12 cellular contexts compared by ENCODE assay signal in the genomic region with DNA sequence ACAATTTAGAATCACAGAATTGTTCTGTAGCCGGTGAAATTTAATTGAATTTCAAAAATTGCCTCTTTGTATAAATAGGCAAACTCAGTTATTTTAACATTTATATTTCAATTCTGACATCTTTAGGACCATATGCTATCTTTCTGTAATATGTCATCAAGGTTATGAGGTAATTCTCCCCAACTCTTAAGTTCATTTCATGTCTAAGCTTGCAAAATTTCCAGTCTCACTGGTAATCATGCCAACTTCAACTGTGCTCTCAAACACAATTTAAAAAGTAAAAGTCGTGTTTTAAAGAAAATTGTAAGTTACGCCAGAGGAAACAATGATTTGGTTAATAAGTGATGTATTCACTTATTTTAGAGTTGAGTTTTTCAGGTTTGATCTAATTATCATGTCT. TPM values are rescaled to one million over a fixed set of nuclear protein-coding genes. Genes with fewer than 3 reads are reported as not detected.
A peak's percentile ranks its signal among the peaks of the same experiment; 100 is the strongest.
DNase-seq lines count a peak whose midpoint lies in the region; ATAC-seq, FAIRE-seq and TF ChIP-seq lines count a peak whose summit lies in the region.
"Had no signal": no experiment of that assay in that cellular context is flagged by ENCODE, and none has a peak within 500 bp of the region (broad histone marks: within the 10 kb centered on the region; RNA-seq: fewer than 3 reads in every experiment).

No MANE protein-coding gene starts in this region.

- CTCF ChIA-PET in BJ (lab: Yijun Ruan, JAX) = interaction anchor here (0.7 to 5.0 kb wide), 18 partner anchors 10 to 480 kb away, joined by 3 to 49 read pairs (median 4); partner anchors contain the start of gene HINT3
- CTCF ChIA-PET in HCT116 (lab: Charles Lee) = interaction anchor here (1.0 to 3.0 kb wide), 8 partner anchors 11 to 203 kb away, joined by 3 to 19 read pairs (median 4); partner anchors contain the start of genes HINT3 and TRMT11
- CTCF ChIA-PET in mammary epithelial cell (lab: Charles Lee; ENCODE audit: low non-redundant PET) = interaction anchor here (1.0 kb wide), 1 partner anchor 164 kb away, joined by 3 read pairs; the partner anchor contains the start of gene HINT3
- CTCF ChIA-PET in naive thymus-derived CD4-positive, alpha-beta T cell (lab: Charles Lee) = interaction anchor here (0.5 to 3.9 kb wide), 16 partner anchors 10 to 1463 kb away, joined by 3 to 60 read pairs (median 4); partner anchors contain the start of gene HINT3

- no peaks in the 10 kb centered on the region for H3K27me3 ChIP-seq in BJ (ENCODE audit: control insufficient read depth, insufficient read depth, low read length)
- H3K27me3 ChIP-seq in HCT116 (ENCODE audit: insufficient read depth, low read length) = no peaks in the 10 kb centered on the region
- H3K27me3 ChIP-seq in mammary epithelial cell (ENCODE audit: insufficient read depth, low read length) = no peaks in the 10 kb centered on the region
- H3K27me3 ChIP-seq in naive thymus-derived CD4-positive, alpha-beta T cell (ENCODE audit: control insufficient read depth in 2 of 2, insufficient read depth in 2 of 2, low read length in 2 of 2) = no peaks in the 10 kb centered on the region
- H3K27me3 ChIP-seq: neural progenitor cell had no signal

- H3K9ac ChIP-seq in HCT116 (ENCODE audit: low read length) = no peak overlapping the region
- H3K9ac ChIP-seq in mammary epithelial cell (ENCODE audit: insufficient read depth, low read length) = no peak overlapping the region
- H3K9ac ChIP-seq: neural progenitor cell had no signal

- RAD21 ChIA-PET in HCT116 (lab: Charles Lee; ENCODE audit: low non-redundant PET in 1 of 2, low total read pairs in 2 of 2, uncharacterized antibody in 2 of 2, unreplicated experiment in 2 of 2) = interaction anchor here in 1 of 2 experiments (1.7 kb wide), 1 partner anchor 165 kb away, joined by 7 read pairs; the partner anchor contains the start of gene HINT3

- no peak for ATAC-seq in HCT116
- ATAC-seq in naive thymus-derived CD4-positive, alpha-beta T cell = no peak
- ATAC-seq in GM18519 (IDR thresholded peaks at IDR 0.05; ENCODE audit: low FRiP score, unreplicated experiment) = no peak

- H4K20me1 ChIP-seq in HCT116 (ENCODE audit: insufficient read depth) (no peaks in the 10 kb centered on the region), mammary epithelial cell (ENCODE audit: insufficient read depth, low read length) (no peaks in the 10 kb centered on the region)

- H3K27ac ChIP-seq in HCT116 (ENCODE audit: low read depth, low read length) (no peak overlapping the region), mammary epithelial cell (ENCODE audit: insufficient read depth, low read depth, low read length) (peak overlapping the region; percentile 60)
- H3K27ac ChIP-seq in naive thymus-derived CD4-positive, alpha-beta T cell (ENCODE audit: low read depth, low read length) = no peak overlapping the region
- H3K27ac ChIP-seq: neural progenitor cell had no signal

- TF ChIP-seq POLR2A in HCT116 (IDR thresholded peaks at IDR 0.05; ENCODE audit: borderline replicate concordance, extremely low read depth, insufficient read depth, insufficient read length) = no peak
- no peak for TF ChIP-seq POLR2A in H54 (IDR thresholded peaks at IDR 0.05; ENCODE audit: low read depth, low read length)

- peak overlapping the region; percentile 90; the same call in 1 of the 2 replicates for H3K4me2 ChIP-seq in HCT116 (ENCODE audit: low read length)
- peak overlapping the region; percentile 96 for H3K4me2 ChIP-seq in mammary epithelial cell (ENCODE audit: insufficient read depth, low read depth, low read length)

- peaks cover 30 to 61% (median 52%) of the 10 kb centered on the region in 7 donors for H3K4me1 Mint-ChIP-seq in naive thymus-derived CD4-positive, alpha-beta T cell

- no peaks in the 10 kb centered on the region for H3K27me3 Mint-ChIP-seq in naive thymus-derived CD4-positive, alpha-beta T cell
- H3K27me3 Mint-ChIP-seq: activated B cell treated with CpG ODN at 0.5 μM for 24 hours had no signal

- POLR2A ChIA-PET in BJ (lab: Charles Lee) (no interaction called here), HCT116 (lab: Charles Lee) (interaction anchor here (3.6 kb wide), 1 partner anchor 194 kb away, joined by 14 read pairs; the partner anchor contains the start of gene TRMT11)
- POLR2A ChIA-PET in naive thymus-derived CD4-positive, alpha-beta T cell (lab: Charles Lee) = interaction anchor here (0.6 to 5.5 kb wide), 9 partner anchors 10 to 202 kb away, joined by 4 to 356 read pairs (median 30); partner anchors contain the start of genes HINT3 and TRMT11

- H3K9me2 ChIP-seq in HCT116 (ENCODE audit: insufficient read depth) = no peaks in the 10 kb centered on the region

- no peaks in the 10 kb centered on the region for H3K79me2 ChIP-seq in HCT116 (ENCODE audit: insufficient read depth, low read length)
- H3K79me2 ChIP-seq in mammary epithelial cell (ENCODE audit: insufficient read depth, low read length) = peaks cover 46% of the 10 kb centered on the region

- FAIRE-seq in H54 (lab: Jason Lieb, UNC) = no peak
- FAIRE-seq: endometrium had no signal

- peak overlapping the region in 5 of 9 donors; percentile 23 to 100 (median 91) for H3K27ac Mint-ChIP-seq in naive thymus-derived CD4-positive, alpha-beta T cell
- H3K27ac Mint-ChIP-seq: neural progenitor cell had no signal

- WGBS in mammary epithelial cell (ENCODE audit: low coverage, missing lambda C conversion rate) = 39% methylated on average over 3 of the region's 3 CpGs

- H3K9me3 ChIP-seq in HCT116 (ENCODE audit: control insufficient read depth in 1 of 2, insufficient read depth in 1 of 2, low read depth in 1 of 2, low read length in 2 of 2) (no peaks in the 10 kb centered on the region), mammary epithelial cell (replicated peaks; ENCODE audit: insufficient read depth, low read length) (no peaks in the 10 kb centered on the region)
- no peaks in the 10 kb centered on the region for H3K9me3 ChIP-seq in naive thymus-derived CD4-positive, alpha-beta T cell (ENCODE audit: control insufficient read depth in 2 of 3, low read length in 3 of 3)

- peak overlapping the region in 6 of 10 donors; percentile 13 to 92 (median 75) for H3K4me3 Mint-ChIP-seq in naive thymus-derived CD4-positive, alpha-beta T cell

- dilution Hi-C loops in mammary epithelial cell (cut with HindIII; ENCODE audit: low sequenced_read_pairs) = loop anchor here (5.0 kb wide), 1 partner anchor 155 kb away; no protein-coding TSS in a partner anchor

- H3K4me3 ChIP-seq in BJ (ENCODE audit: low read depth, low read length) (peak overlapping the region; percentile 79), HCT116 (replicated peaks in 1 of 2; ENCODE audit: low read depth in 1 of 2, low read length in 2 of 2) (no peak overlapping the region), mammary epithelial cell (replicated peaks in 1 of 3; ENCODE audit: insufficient read depth in 1 of 3, low read depth in 2 of 3, low read length in 3 of 3) (peak overlapping the region in 2 of 3 experiments; percentile 25 to 75)
- peak overlapping the region; percentile 80 for H3K4me3 ChIP-seq in naive thymus-derived CD4-positive, alpha-beta T cell (ENCODE audit: low read length)

- DNase-seq in BJ (ENCODE audit: low read depth) (no peak), HCT116 (ENCODE audit: low read depth, low spot score) (no peak), mammary epithelial cell (peak; percentile 50), H54 (ENCODE audit: insufficient read length, low spot score) (no peak), NCI-H446 (lab: John Stamatoyannopoulos, UW) (no peak), NCI-H2107 (lab: John Stamatoyannopoulos, UW) (no peak)
- DNase-seq in naive thymus-derived CD4-positive, alpha-beta T cell = no peak
- DNase-seq: activated B cell treated with CpG ODN at 0.5 μM for 24 hours, GDM1 had no signal

- H3K36me3 Mint-ChIP-seq in naive thymus-derived CD4-positive, alpha-beta T cell = peaks cover 2 to 12% (median 4%) of the 10 kb centered on the region in 5 donors
- H3K36me3 Mint-ChIP-seq: neural progenitor cell had no signal

- BruUV-seq in HCT116 (replicated peaks; lab: Mats Ljungman, UMichigan) = no TSS peak
- no TSS peak for BruUV-seq in mammary epithelial cell (replicated peaks; lab: Mats Ljungman, UMichigan)

- H3K9me3 Mint-ChIP-seq in naive thymus-derived CD4-positive, alpha-beta T cell = no peaks in the 10 kb centered on the region
- H3K9me3 Mint-ChIP-seq: activated B cell treated with CpG ODN at 0.5 μM for 24 hours, neural progenitor cell had no signal

- TF ChIP-seq RAD21 in HCT116 (IDR thresholded peaks at IDR 0.05; ENCODE audit: low read depth) = no peak

- peaks cover 20 to 25% of the 10 kb centered on the region in 2 experiments; a peak in 3 of 4 replicates for H3K4me1 ChIP-seq in HCT116 (ENCODE audit: control insufficient read depth in 1 of 2, insufficient read depth in 2 of 2, low read length in 2 of 2)
- H3K4me1 ChIP-seq in mammary epithelial cell (ENCODE audit: insufficient read depth, low read length) = peaks cover 39% of the 10 kb centered on the region
- H3K4me1 ChIP-seq in naive thymus-derived CD4-positive, alpha-beta T cell (ENCODE audit: control insufficient read depth in 2 of 2, insufficient read depth in 2 of 2, low read length in 2 of 2) = peaks cover 28 to 37% of the 10 kb centered on the region in 2 donors

- H3K36me3 ChIP-seq in BJ (ENCODE audit: control insufficient read depth, insufficient read depth, low read length) (peaks cover 2% of the 10 kb centered on the region; the same call in 1 of the 2 replicates), HCT116 (ENCODE audit: control insufficient read depth in 1 of 2, insufficient read depth in 2 of 2, low read length in 2 of 2) (no peaks in the 10 kb centered on the region), mammary epithelial cell (ENCODE audit: insufficient read depth, low read length) (no peaks in the 10 kb centered on the region)
- no peaks in the 10 kb centered on the region for H3K36me3 ChIP-seq in naive thymus-derived CD4-positive, alpha-beta T cell (ENCODE audit: control insufficient read depth in 2 of 3, insufficient read depth in 3 of 3, low read length in 3 of 3)
- H3K36me3 ChIP-seq: neural progenitor cell had no signal

- H2AFZ ChIP-seq in HCT116 (ENCODE audit: low read depth, low read length, poor library complexity, severe bottlenecking) = no peak overlapping the region
- H2AFZ ChIP-seq in mammary epithelial cell (ENCODE audit: low read depth, low read length) = no peak overlapping the region

- no peak for TF ChIP-seq CTCF in BJ (IDR thresholded peaks at IDR 0.05; ENCODE audit: insufficient read depth, low read depth, low read length)
- TF ChIP-seq CTCF in HCT116 (IDR thresholded peaks at IDR 0.05 in 2 of 3, conservative IDR thresholded peaks at IDR 0.05 in 1 of 3; ENCODE audit: borderline replicate concordance in 1 of 3, insufficient read depth in 1 of 3, low read depth in 2 of 3, low read length in 2 of 3) = no peak
- no peak for TF ChIP-seq CTCF in mammary epithelial cell (conservative IDR thresholded peaks at IDR 0.05 in 1 of 2, IDR thresholded peaks at IDR 0.05 in 1 of 2; ENCODE audit: extremely low read depth in 1 of 2, insufficient read depth in 1 of 2, low read depth in 1 of 2, low read length in 2 of 2)

- intact Hi-C loops in HCT116 (cut with micrococcal nuclease) (no loop called here), mammary epithelial cell (cut with micrococcal nuclease) (loop anchor here (5.0 kb wide), 1 partner anchor 65 kb away; no protein-coding TSS in a partner anchor)
- intact Hi-C loops in naive thymus-derived CD4-positive, alpha-beta T cell (cut with micrococcal nuclease) = no loop called here

- in situ Hi-C loops in mammary epithelial cell (cut with MboI; ENCODE audit: low sequenced_read_pairs in 2 of 2) = loop anchor here in 1 of 2 donors (25.0 kb wide), 1 partner anchor 630 kb away; the partner anchor contains the start of gene TPD52L1

RNA-seq across cellular contexts. Expression of gene NCOA7, which starts 1.4 kb away (rescaled TPM):
- polyA plus RNA-seq in BJ (2011; rRNA removed) (27.2 and 29.7 TPM in 2 replicates), mammary epithelial cell (10.5 TPM)
- 30.9 and 55.3 TPM in 2 replicates for polyA minus RNA-seq in BJ (2011; rRNA and poly(A)+ RNA removed)
- total RNA-seq in HCT116 (2021; ENCODE audit: unreplicated experiment) (13.8 TPM), mammary epithelial cell (10 to 100 TPM; 29.0 to 29.1 TPM)
- 7.7 and 8.6 TPM in 2 replicates for polyA plus RNA-seq in HCT116 (2012)
- 55.3 TPM for polyA minus RNA-seq in mammary epithelial cell
- total RNA-seq in naive thymus-derived CD4-positive, alpha-beta T cell = 10 to 100 TPM; 30.6 to 55.6 (median 38.0) TPM
- 10 to 100 TPM; 12.8 to 23.4 TPM for polyA plus RNA-seq in naive thymus-derived CD4-positive, alpha-beta T cell

RNA-seq across cellular contexts. Expression of gene HEY2, which starts 42.7 kb away (rescaled TPM):
- polyA plus RNA-seq in BJ (2011; rRNA removed) (not detected in 2 replicates), mammary epithelial cell (not detected)
- not detected in 2 replicates for polyA minus RNA-seq in BJ (2011; rRNA and poly(A)+ RNA removed)
- total RNA-seq in HCT116 (2021; ENCODE audit: unreplicated experiment) (not detected), mammary epithelial cell (under 1 TPM in 1 of 2 donors, not detected in 1; 0.17 TPM)
- 0.04 TPM in 1 of 2 replicates, not detected in the other for polyA plus RNA-seq in HCT116 (2012)
- not detected for polyA minus RNA-seq in mammary epithelial cell
- under 1 TPM in 3 of 5 experiments, not detected in 2; 0.34 to 0.46 (median 0.46) TPM for total RNA-seq in naive thymus-derived CD4-positive, alpha-beta T cell
- under 1 TPM; 0.14 to 0.44 TPM for polyA plus RNA-seq in naive thymus-derived CD4-positive, alpha-beta T cell
- total RNA-seq: activated B cell treated with CpG ODN at 0.5 μM for 24 hours had no signal

Comparison
In these comparisons a context has a peak if more than half of its experiments do, and no peak if none do; other contexts are left out.
1. H3K4me3 ChIP-seq: peak in BJ (single experiment), mammary epithelial cell (2 of 3) and naive thymus-derived CD4-positive, alpha-beta T cell (single experiment); none in HCT116 (0 of 2).